In the genomic region with DNA sequence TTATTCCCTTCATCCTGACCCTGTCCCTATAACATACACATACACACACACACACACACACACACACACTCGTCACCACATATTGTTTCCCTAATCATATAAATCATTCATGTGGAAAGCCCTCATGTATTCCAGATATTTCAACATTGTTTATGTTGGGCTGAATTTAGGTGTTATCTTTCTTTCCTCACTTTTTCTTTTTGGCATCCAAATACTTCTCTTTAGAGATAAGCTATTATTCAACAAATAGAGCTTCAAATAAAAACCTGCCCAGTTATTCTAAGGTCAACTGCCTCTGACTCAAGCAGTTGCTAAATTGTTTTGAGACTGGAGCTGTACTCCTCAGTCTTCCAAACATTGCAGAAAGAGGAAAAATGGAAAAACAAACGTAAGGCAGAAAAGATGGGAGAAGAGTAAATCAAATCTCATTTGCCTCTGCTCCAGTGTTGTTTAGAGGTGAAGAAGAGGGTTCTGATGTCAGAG, we compare ENCODE assay signal across 14 cellular contexts.
A peak's percentile ranks its signal among the peaks of the same experiment; 100 is the strongest.
DNase-seq lines count a peak whose midpoint lies in the region; ATAC-seq and TF ChIP-seq lines count a peak whose summit lies in the region.
"Had no signal": no experiment of that assay in that cellular context is flagged by ENCODE, and none has a peak within 500 bp of the region (broad histone marks: within the 10 kb centered on the region; RNA-seq: fewer than 3 reads in every experiment).

No MANE protein-coding gene starts in this region.

- no peaks in the 10 kb centered on the region for H3K27me3 ChIP-seq in tibial nerve

- DNase-seq in M059J (ENCODE audit: low read depth): peak; percentile 75
- peak; percentile 62 for DNase-seq in choroid plexus epithelial cell (ENCODE audit: low read depth)
- DNase-seq in kidney glomerular epithelial cell (lab: John Stamatoyannopoulos, UW): peak; percentile 49
- no peak for DNase-seq in tibial nerve (ENCODE audit: low spot score in 2 of 2)
- no peak for DNase-seq in lower leg skin (ENCODE audit: low spot score in 2 of 2)
- DNase-seq: activated T-cell treated with anti-CD3 and anti-CD28 coated beads, Interleukin-2, amount 50 U/mL, for 24 hours; CD4-positive, alpha-beta T cell; NCI-H1105; NCI-H446 treated with DMSO at 0.1 percent for 48 hours; stimulated activated CD4-positive, alpha-beta T cell treated with anti-CD3 and anti-CD28 coated beads, Interleukin-4, amount 100 ng/mL, for 4 hours; stimulated activated naive CD4-positive, alpha-beta T cell; T-helper 1 cell had no signal

- TF ChIP-seq EP300 in tibial nerve (IDR thresholded peaks at IDR 0.05): peak; percentile 16 to 89

- peaks cover 0 to 11% (median 0%) of the 10 kb centered on the region in 4 donors for H3K4me1 ChIP-seq in tibial nerve

- TF ChIP-seq POLR2A in tibial nerve (IDR thresholded peaks at IDR 0.05): no peak
- no peak for TF ChIP-seq POLR2A in lower leg skin (IDR thresholded peaks at IDR 0.05)

- peak overlapping the region in 1 of 4 donors; percentile 85 for H3K27ac ChIP-seq in tibial nerve

- no peak for ATAC-seq in GM18858 (IDR thresholded peaks at IDR 0.05; ENCODE audit: unreplicated experiment)
- no peak for ATAC-seq in HG03095 (IDR thresholded peaks at IDR 0.05; ENCODE audit: unreplicated experiment)

- no peaks in the 10 kb centered on the region for H3K9me3 ChIP-seq in tibial nerve

- intact Hi-C loops in lower leg skin (cut with DNase I; ENCODE audit: low total_unique reads): no loop called here

- no peak for TF ChIP-seq CTCF in choroid plexus epithelial cell (conservative IDR thresholded peaks at IDR 0.05; ENCODE audit: low read depth, low read length)
- no peak for TF ChIP-seq CTCF in tibial nerve (IDR thresholded peaks at IDR 0.05)
- no peak for TF ChIP-seq CTCF in lower leg skin (IDR thresholded peaks at IDR 0.05)

- no peaks in the 10 kb centered on the region for H3K36me3 ChIP-seq in tibial nerve

- no peak overlapping the region for H3K4me3 ChIP-seq in choroid plexus epithelial cell (ENCODE audit: low read depth, low read length)
- H3K4me3 ChIP-seq in tibial nerve: no peak overlapping the region
- no peak overlapping the region for H3K4me3 ChIP-seq in lower leg skin (ENCODE audit: low read depth, poor library complexity, severe bottlenecking)

- WGBS in tibial nerve, 2 donors: 23 to 34% methylated on average over 2 of the region's 2 CpGs
- 35 to 36% methylated on average over 2 of the region's 2 CpGs for WGBS in lower leg skin, 2 donors

Comparison
In these comparisons a context has a peak if more than half of its experiments do, and no peak if none do; other contexts are left out.
1. DNase-seq: peak in M059J (single experiment), choroid plexus epithelial cell (single experiment) and kidney glomerular epithelial cell (single experiment); none in tibial nerve (0 of 2) and lower leg skin (0 of 2).